Comparison of ENCODE assay signal across 14 cellular contexts in genomic region chr19:10946964-10947657, GRCh38. TPM values are rescaled to one million over a fixed set of nuclear protein-coding genes. Genes with fewer than 3 reads are reported as not detected.
DNase-seq lines count a peak whose midpoint lies in the region; TF ChIP-seq lines count a peak whose summit lies in the region.
"Had no signal": no experiment of that assay in that cellular context is flagged by ENCODE, and none has a peak within 500 bp of the region (broad histone marks: within the 10 kb centered on the region; RNA-seq: fewer than 3 reads in every experiment).

No MANE protein-coding gene starts in this region.

- CTCF ChIA-PET in SK-N-SH (lab: Yijun Ruan, JAX) = interaction anchor here (1.0 kb wide), 1 partner anchor 10 kb away, joined by 4 read pairs; no protein-coding TSS in a partner anchor

- peak; percentile 64 for DNase-seq in EL
- DNase-seq in SK-N-SH = no peak
- peak; percentile 63 for DNase-seq in fibroblast of villous mesenchyme (ENCODE audit: low read depth)
- peak; percentile 30 to 74 for DNase-seq in trophoblast cell
- DNase-seq in GM19240 (ENCODE audit: insufficient read length, low spot score) = no peak
- no peak for DNase-seq in ecto neural progenitor cell (ENCODE audit: low spot score)
- DNase-seq in COLO668 (lab: John Stamatoyannopoulos, UW; ENCODE audit: unreplicated experiment) = no peak
- DNase-seq in anterior cingulate cortex (lab: John Stamatoyannopoulos, UW) = no peak
- DNase-seq: activated CD4-positive, alpha-beta T cell treated with anti-CD3 and anti-CD28 coated beads for 36 hours; CD4-positive, CD25-positive, alpha-beta regulatory T cell; stimulated activated CD4-positive, alpha-beta T cell treated with anti-CD3 and anti-CD28 coated beads, Interleukin-4, amount 100 ng/mL, for 1 hour; stimulated activated naive CD4-positive, alpha-beta T cell; T-helper 17 cell had no signal

- 72% methylated on average over 6 of the region's 6 CpGs for WGBS in SK-N-SH (ENCODE audit: low lambda C conversion rate)
- no CpG with 5 or more reads among the region's 6 CpGs for WGBS in trophoblast cell (ENCODE audit: extremely low coverage, insufficient coverage, insufficient read length)

- no peak overlapping the region for H4K91ac ChIP-seq in trophoblast cell (ENCODE audit: low read depth, low read length)

- H3K4me3 ChIP-seq in SK-N-SH (ENCODE audit: low read depth in 2 of 2, low read length in 1 of 2) (no peak overlapping the region), fibroblast of villous mesenchyme (ENCODE audit: low read depth, low read length) (no peak overlapping the region), trophoblast cell (ENCODE audit: low read depth, low read length) (no peak overlapping the region)
- H3K4me3 ChIP-seq: ascending aorta had no signal

- H3K4me1 ChIP-seq in SK-N-SH (ENCODE audit: control insufficient read depth in 1 of 2, insufficient read depth in 2 of 2, low read depth in 1 of 2, low read length in 1 of 2) = peaks cover 0 to 7% of the 10 kb centered on the region in 2 experiments; a peak in 1 of 4 replicates
- no peaks in the 10 kb centered on the region for H3K4me1 ChIP-seq in trophoblast cell (ENCODE audit: control insufficient read depth in 1 of 2, insufficient read depth in 2 of 2, low read length in 2 of 2)
- H3K4me1 ChIP-seq: ascending aorta had no signal

- H3K9me3 ChIP-seq in SK-N-SH (no peaks in the 10 kb centered on the region), trophoblast cell (ENCODE audit: insufficient read depth, low read depth, low read length) (no peaks in the 10 kb centered on the region)
- H3K9me3 ChIP-seq: ascending aorta had no signal

- no peak overlapping the region for H2BK5ac ChIP-seq in trophoblast cell (ENCODE audit: low read depth, low read length, poor library complexity)

- H3K18ac ChIP-seq in trophoblast cell (ENCODE audit: low read length) = no peak overlapping the region

- H2BK12ac ChIP-seq in trophoblast cell (ENCODE audit: low read length) = no peak overlapping the region

- no peak overlapping the region for H3K23ac ChIP-seq in trophoblast cell (ENCODE audit: low read length)

- TF ChIP-seq CTCF in SK-N-SH (IDR thresholded peaks at IDR 0.05) = no peak
- no peak for TF ChIP-seq CTCF in fibroblast of villous mesenchyme (IDR thresholded peaks at IDR 0.05; ENCODE audit: insufficient read depth, low read depth, low read length)

- H3K27me3 ChIP-seq in SK-N-SH (ENCODE audit: insufficient read depth) (no peaks in the 10 kb centered on the region), trophoblast cell (ENCODE audit: insufficient read depth, low read length) (no peaks in the 10 kb centered on the region)
- H3K27me3 ChIP-seq: ascending aorta had no signal

- H2AK5ac ChIP-seq in trophoblast cell (ENCODE audit: low read length) = no peak overlapping the region

- no peaks in the 10 kb centered on the region for H3F3A ChIP-seq in SK-N-SH (replicated peaks; ENCODE audit: insufficient read depth)

- H3K36me3 ChIP-seq in SK-N-SH (replicated peaks in 1 of 2; ENCODE audit: control insufficient read depth in 1 of 2, insufficient read depth in 2 of 2, low read length in 1 of 2) = no peaks in the 10 kb centered on the region
- no peaks in the 10 kb centered on the region for H3K36me3 ChIP-seq in trophoblast cell (ENCODE audit: control insufficient read depth in 1 of 2, insufficient read depth in 2 of 2, low read length in 2 of 2)
- H3K36me3 ChIP-seq: ascending aorta had no signal

- no peak overlapping the region for H4K8ac ChIP-seq in trophoblast cell (ENCODE audit: low read depth, low read length)

- no peaks in the 10 kb centered on the region for H3K9me2 ChIP-seq in SK-N-SH

- TF ChIP-seq EP300 in SK-N-SH (IDR thresholded peaks at IDR 0.05; ENCODE audit: borderline replicate concordance in 1 of 2, low read depth in 1 of 2, low read length in 1 of 2) = no peak

- TF ChIP-seq RAD21 in SK-N-SH (IDR thresholded peaks at IDR 0.05; ENCODE audit: low read length) = no peak

- H3K27ac ChIP-seq in SK-N-SH (ENCODE audit: low read depth in 2 of 2, low read length in 1 of 2) (no peak overlapping the region), trophoblast cell (ENCODE audit: low read depth, low read length) (no peak overlapping the region)

- H2AFZ ChIP-seq in SK-N-SH (ENCODE audit: low read depth) = peak overlapping the region; percentile 55
- no peak overlapping the region for H2AFZ ChIP-seq in trophoblast cell (ENCODE audit: insufficient read depth, low read length, poor library complexity)

- H4K12ac ChIP-seq in trophoblast cell (ENCODE audit: low read depth, low read length) = no peak overlapping the region

- no peaks in the 10 kb centered on the region for H3K79me1 ChIP-seq in trophoblast cell (ENCODE audit: low read length)

- H3K9ac ChIP-seq in SK-N-SH (no peak overlapping the region), trophoblast cell (ENCODE audit: low read length) (no peak overlapping the region)

- no peaks in the 10 kb centered on the region for H3K79me2 ChIP-seq in SK-N-SH (ENCODE audit: insufficient read depth)
- no peaks in the 10 kb centered on the region for H3K79me2 ChIP-seq in trophoblast cell (ENCODE audit: control insufficient read depth, insufficient read depth, low read length, poor library complexity)

- H2BK120ac ChIP-seq in trophoblast cell (ENCODE audit: insufficient read depth, low read length, poor library complexity) = no peak overlapping the region

- POLR2A ChIA-PET in SK-N-SH (lab: Yijun Ruan, JAX) = no interaction called here

- H3K14ac ChIP-seq in trophoblast cell (ENCODE audit: low read length) = no peak overlapping the region

- no peak overlapping the region for H3K4me2 ChIP-seq in SK-N-SH
- no peak overlapping the region for H3K4me2 ChIP-seq in trophoblast cell (ENCODE audit: low read length)

- H3K4ac ChIP-seq in trophoblast cell (ENCODE audit: low read depth, low read length) = no peak overlapping the region

- H4K20me1 ChIP-seq in SK-N-SH (ENCODE audit: insufficient read depth) = no peaks in the 10 kb centered on the region

TF ChIP-seq in SK-N-SH, 30 proteins besides CTCF, POLR2A, EP300 and RAD21:
- TF ChIP-seq TEAD4 (IDR thresholded peaks at IDR 0.05; ENCODE audit: borderline replicate concordance, insufficient read depth) (0 out of 2 replicates have a peak, but pooled peaks have one; percentile 53), ELF1 (IDR thresholded peaks at IDR 0.05) (no peak), FOSL2 (IDR thresholded peaks at IDR 0.05; ENCODE audit: borderline replicate concordance, low read depth) (no peak), CHD2 (IDR thresholded peaks at IDR 0.05; ENCODE audit: low read length, partially characterized antibody) (no peak)
- TF ChIP-seq, protein P1, sequence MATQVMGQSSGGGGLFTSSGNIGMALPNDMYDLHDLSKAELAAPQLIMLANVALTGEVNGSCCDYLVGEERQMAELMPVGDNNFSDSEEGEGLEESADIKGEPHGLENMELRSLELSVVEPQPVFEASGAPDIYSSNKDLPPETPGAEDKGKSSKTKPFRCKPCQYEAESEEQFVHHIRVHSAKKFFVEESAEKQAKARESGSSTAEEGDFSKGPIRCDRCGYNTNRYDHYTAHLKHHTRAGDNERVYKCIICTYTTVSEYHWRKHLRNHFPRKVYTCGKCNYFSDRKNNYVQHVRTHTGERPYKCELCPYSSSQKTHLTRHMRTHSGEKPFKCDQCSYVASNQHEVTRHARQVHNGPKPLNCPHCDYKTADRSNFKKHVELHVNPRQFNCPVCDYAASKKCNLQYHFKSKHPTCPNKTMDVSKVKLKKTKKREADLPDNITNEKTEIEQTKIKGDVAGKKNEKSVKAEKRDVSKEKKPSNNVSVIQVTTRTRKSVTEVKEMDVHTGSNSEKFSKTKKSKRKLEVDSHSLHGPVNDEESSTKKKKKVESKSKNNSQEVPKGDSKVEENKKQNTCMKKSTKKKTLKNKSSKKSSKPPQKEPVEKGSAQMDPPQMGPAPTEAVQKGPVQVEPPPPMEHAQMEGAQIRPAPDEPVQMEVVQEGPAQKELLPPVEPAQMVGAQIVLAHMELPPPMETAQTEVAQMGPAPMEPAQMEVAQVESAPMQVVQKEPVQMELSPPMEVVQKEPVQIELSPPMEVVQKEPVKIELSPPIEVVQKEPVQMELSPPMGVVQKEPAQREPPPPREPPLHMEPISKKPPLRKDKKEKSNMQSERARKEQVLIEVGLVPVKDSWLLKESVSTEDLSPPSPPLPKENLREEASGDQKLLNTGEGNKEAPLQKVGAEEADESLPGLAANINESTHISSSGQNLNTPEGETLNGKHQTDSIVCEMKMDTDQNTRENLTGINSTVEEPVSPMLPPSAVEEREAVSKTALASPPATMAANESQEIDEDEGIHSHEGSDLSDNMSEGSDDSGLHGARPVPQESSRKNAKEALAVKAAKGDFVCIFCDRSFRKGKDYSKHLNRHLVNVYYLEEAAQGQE (IDR thresholded peaks at IDR 0.05; ENCODE audit: low read depth, low read length) = no peak
- TF ChIP-seq, protein P2, sequence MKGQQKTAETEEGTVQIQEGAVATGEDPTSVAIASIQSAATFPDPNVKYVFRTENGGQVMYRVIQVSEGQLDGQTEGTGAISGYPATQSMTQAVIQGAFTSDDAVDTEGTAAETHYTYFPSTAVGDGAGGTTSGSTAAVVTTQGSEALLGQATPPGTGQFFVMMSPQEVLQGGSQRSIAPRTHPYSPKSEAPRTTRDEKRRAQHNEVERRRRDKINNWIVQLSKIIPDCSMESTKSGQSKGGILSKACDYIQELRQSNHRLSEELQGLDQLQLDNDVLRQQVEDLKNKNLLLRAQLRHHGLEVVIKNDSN (IDR thresholded peaks at IDR 0.05; ENCODE audit: borderline replicate concordance, low read depth) = no peak

RNA-seq across cellular contexts. Expression of gene SMARCA4, which starts 13.7 kb away (rescaled TPM):
- 48.3 and 90.7 TPM in 2 replicates for polyA plus RNA-seq in SK-N-SH (2012; rRNA removed)
- 58.0 and 70.3 TPM in 2 replicates for polyA plus RNA-seq in SK-N-SH (2012; cell fraction: cytosol; rRNA removed)
- polyA plus RNA-seq in SK-N-SH (2012; cell fraction: nucleus; rRNA removed) = 142 and 154 TPM in 2 replicates
- 92.1 and 96.7 TPM in 2 replicates for total RNA-seq in fibroblast of villous mesenchyme
- polyA plus RNA-seq in trophoblast cell (2013) = 117 and 121 TPM in 2 replicates

RNA-seq across cellular contexts. Expression of gene TIMM29, which starts 18.5 kb away (rescaled TPM):
- polyA plus RNA-seq in SK-N-SH (2012; rRNA removed) = 11.7 and 12.5 TPM in 2 replicates
- 9.1 and 12.9 TPM in 2 replicates for polyA plus RNA-seq in SK-N-SH (2012; cell fraction: cytosol; rRNA removed)
- polyA plus RNA-seq in SK-N-SH (2012; cell fraction: nucleus; rRNA removed) = 10.5 and 11.2 TPM in 2 replicates
- 38.7 and 41.0 TPM in 2 replicates for total RNA-seq in fibroblast of villous mesenchyme
- 21.1 and 21.2 TPM in 2 replicates for polyA plus RNA-seq in trophoblast cell (2013)

RNA-seq across cellular contexts. Expression of gene YIPF2, which starts 18.7 kb away (rescaled TPM):
- 61.3 and 62.5 TPM in 2 replicates for polyA plus RNA-seq in SK-N-SH (2012; rRNA removed)
- 22.3 and 40.1 TPM in 2 replicates for polyA plus RNA-seq in SK-N-SH (2012; cell fraction: cytosol; rRNA removed)
- polyA plus RNA-seq in SK-N-SH (2012; cell fraction: nucleus; rRNA removed) = 84.7 and 85.3 TPM in 2 replicates
- total RNA-seq in fibroblast of villous mesenchyme = 112 and 128 TPM in 2 replicates
- polyA plus RNA-seq in trophoblast cell (2013) = 98.9 and 102 TPM in 2 replicates

Comparison
In these comparisons a context has a peak if more than half of its experiments do, and no peak if none do; other contexts are left out.
1. DNase-seq: peak in EL (single experiment), fibroblast of villous mesenchyme (single experiment) and trophoblast cell (2 of 2); none in SK-N-SH (single experiment), GM19240 (single experiment), ecto neural progenitor cell (single experiment), COLO668 (single experiment) and anterior cingulate cortex (0 of 58).